ENCODE assay signal across 2 cellular contexts in the genomic region with DNA sequence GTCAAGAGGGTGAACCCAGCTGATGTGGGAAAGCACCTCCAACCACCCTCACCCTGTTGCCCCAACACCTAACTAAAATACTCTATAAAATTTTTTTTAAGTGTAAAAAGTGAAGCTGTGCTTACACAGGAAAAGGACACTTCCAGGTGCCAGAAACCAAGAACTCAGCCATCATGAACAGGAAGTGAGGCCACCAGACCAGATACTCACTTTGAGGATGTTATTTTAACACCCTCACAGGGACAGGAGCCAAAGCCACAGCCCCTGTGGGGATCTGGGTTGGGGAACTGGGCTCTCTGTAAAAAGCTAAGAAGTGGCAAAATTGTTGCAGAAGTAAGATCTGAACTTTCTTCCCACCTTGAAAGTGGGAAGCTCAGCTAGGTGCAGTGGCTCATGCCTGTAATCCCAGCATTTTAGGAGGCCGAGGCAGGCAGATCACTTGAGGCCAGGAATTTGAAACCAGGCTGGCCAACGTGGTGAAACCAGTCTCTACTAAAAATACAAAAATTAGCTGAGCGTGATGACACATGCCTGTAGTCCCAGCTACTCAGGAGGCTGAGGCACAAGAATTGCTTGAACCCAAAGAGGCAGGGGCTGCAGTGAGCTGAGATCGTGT.
TF ChIP-seq lines count a peak whose summit lies in the region.

No MANE protein-coding gene starts in this region.

TF ChIP-seq in HEK293T, 16 proteins besides CTCF, POLR2A, EP300 and RAD21 (continued from another document):
- TF ChIP-seq CTBP1 (IDR thresholded peaks at IDR 0.05; ENCODE audit: borderline replicate concordance) (no peak), HDGF (IDR thresholded peaks at IDR 0.05; ENCODE audit: borderline replicate concordance) (no peak), SP1 (IDR thresholded peaks at IDR 0.05) (no peak)

TF ChIP-seq in GM23338, 12 proteins besides CTCF, POLR2A, EP300 and RAD21 (continued from another document):
- TF ChIP-seq, protein P1, sequence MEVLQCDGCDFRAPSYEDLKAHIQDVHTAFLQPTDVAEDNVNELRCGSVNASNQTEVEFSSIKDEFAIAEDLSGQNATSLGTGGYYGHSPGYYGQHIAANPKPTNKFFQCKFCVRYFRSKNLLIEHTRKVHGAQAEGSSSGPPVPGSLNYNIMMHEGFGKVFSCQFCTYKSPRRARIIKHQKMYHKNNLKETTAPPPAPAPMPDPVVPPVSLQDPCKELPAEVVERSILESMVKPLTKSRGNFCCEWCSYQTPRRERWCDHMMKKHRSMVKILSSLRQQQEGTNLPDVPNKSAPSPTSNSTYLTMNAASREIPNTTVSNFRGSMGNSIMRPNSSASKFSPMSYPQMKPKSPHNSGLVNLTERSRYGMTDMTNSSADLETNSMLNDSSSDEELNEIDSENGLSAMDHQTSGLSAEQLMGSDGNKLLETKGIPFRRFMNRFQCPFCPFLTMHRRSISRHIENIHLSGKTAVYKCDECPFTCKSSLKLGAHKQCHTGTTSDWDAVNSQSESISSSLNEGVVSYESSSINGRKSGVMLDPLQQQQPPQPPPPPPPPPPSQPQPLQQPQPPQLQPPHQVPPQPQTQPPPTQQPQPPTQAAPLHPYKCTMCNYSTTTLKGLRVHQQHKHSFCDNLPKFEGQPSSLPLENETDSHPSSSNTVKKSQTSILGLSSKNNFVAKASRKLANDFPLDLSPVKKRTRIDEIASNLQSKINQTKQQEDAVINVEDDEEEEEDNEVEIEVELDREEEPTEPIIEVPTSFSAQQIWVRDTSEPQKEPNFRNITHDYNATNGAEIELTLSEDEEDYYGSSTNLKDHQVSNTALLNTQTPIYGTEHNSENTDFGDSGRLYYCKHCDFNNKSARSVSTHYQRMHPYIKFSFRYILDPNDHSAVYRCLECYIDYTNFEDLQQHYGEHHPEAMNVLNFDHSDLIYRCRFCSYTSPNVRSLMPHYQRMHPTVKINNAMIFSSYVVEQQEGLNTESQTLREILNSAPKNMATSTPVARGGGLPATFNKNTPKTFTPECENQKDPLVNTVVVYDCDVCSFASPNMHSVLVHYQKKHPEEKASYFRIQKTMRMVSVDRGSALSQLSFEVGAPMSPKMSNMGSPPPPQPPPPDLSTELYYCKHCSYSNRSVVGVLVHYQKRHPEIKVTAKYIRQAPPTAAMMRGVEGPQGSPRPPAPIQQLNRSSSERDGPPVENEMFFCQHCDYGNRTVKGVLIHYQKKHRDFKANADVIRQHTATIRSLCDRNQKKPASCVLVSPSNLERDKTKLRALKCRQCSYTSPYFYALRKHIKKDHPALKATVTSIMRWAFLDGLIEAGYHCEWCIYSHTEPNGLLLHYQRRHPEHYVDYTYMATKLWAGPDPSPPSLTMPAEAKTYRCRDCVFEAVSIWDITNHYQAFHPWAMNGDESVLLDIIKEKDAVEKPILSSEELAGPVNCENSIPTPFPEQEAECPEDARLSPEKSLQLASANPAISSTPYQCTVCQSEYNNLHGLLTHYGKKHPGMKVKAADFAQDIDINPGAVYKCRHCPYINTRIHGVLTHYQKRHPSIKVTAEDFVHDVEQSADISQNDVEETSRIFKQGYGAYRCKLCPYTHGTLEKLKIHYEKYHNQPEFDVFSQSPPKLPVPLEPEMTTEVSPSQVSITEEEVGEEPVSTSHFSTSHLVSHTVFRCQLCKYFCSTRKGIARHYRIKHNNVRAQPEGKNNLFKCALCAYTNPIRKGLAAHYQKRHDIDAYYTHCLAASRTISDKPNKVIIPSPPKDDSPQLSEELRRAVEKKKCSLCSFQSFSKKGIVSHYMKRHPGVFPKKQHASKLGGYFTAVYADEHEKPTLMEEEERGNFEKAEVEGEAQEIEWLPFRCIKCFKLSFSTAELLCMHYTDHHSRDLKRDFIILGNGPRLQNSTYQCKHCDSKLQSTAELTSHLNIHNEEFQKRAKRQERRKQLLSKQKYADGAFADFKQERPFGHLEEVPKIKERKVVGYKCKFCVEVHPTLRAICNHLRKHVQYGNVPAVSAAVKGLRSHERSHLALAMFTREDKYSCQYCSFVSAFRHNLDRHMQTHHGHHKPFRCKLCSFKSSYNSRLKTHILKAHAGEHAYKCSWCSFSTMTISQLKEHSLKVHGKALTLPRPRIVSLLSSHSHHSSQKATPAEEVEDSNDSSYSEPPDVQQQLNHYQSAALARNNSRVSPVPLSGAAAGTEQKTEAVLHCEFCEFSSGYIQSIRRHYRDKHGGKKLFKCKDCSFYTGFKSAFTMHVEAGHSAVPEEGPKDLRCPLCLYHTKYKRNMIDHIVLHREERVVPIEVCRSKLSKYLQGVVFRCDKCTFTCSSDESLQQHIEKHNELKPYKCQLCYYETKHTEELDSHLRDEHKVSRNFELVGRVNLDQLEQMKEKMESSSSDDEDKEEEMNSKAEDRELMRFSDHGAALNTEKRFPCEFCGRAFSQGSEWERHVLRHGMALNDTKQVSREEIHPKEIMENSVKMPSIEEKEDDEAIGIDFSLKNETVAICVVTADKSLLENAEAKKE (CRISPR knock-in tag; IDR thresholded peaks at IDR 0.05) = no peak
- no peak for TF ChIP-seq EZH2 (IDR thresholded peaks at IDR 0.05; ENCODE audit: low read depth, unreplicated experiment)
- no peak for TF ChIP-seq STAT1 (IDR thresholded peaks at IDR 0.05; ENCODE audit: unreplicated experiment)
- TF ChIP-seq EZH2phosphoT487 (IDR thresholded peaks at IDR 0.05; ENCODE audit: unreplicated experiment) = no peak
- no peak for TF ChIP-seq NANOG (IDR thresholded peaks at IDR 0.05; ENCODE audit: borderline replicate concordance)
- TF ChIP-seq, protein P2, sequence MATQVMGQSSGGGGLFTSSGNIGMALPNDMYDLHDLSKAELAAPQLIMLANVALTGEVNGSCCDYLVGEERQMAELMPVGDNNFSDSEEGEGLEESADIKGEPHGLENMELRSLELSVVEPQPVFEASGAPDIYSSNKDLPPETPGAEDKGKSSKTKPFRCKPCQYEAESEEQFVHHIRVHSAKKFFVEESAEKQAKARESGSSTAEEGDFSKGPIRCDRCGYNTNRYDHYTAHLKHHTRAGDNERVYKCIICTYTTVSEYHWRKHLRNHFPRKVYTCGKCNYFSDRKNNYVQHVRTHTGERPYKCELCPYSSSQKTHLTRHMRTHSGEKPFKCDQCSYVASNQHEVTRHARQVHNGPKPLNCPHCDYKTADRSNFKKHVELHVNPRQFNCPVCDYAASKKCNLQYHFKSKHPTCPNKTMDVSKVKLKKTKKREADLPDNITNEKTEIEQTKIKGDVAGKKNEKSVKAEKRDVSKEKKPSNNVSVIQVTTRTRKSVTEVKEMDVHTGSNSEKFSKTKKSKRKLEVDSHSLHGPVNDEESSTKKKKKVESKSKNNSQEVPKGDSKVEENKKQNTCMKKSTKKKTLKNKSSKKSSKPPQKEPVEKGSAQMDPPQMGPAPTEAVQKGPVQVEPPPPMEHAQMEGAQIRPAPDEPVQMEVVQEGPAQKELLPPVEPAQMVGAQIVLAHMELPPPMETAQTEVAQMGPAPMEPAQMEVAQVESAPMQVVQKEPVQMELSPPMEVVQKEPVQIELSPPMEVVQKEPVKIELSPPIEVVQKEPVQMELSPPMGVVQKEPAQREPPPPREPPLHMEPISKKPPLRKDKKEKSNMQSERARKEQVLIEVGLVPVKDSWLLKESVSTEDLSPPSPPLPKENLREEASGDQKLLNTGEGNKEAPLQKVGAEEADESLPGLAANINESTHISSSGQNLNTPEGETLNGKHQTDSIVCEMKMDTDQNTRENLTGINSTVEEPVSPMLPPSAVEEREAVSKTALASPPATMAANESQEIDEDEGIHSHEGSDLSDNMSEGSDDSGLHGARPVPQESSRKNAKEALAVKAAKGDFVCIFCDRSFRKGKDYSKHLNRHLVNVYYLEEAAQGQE (IDR thresholded peaks at IDR 0.05; ENCODE audit: unreplicated experiment) = no peak
- no peak for TF ChIP-seq ZNF114 (CRISPR knock-in tag; IDR thresholded peaks at IDR 0.05)
- TF ChIP-seq JUNB (IDR thresholded peaks at IDR 0.05; ENCODE audit: unreplicated experiment) = no peak
- TF ChIP-seq CREB1 (CRISPR knock-in tag; IDR thresholded peaks at IDR 0.05; ENCODE audit: low read depth) = no peak
- TF ChIP-seq, protein P3, sequence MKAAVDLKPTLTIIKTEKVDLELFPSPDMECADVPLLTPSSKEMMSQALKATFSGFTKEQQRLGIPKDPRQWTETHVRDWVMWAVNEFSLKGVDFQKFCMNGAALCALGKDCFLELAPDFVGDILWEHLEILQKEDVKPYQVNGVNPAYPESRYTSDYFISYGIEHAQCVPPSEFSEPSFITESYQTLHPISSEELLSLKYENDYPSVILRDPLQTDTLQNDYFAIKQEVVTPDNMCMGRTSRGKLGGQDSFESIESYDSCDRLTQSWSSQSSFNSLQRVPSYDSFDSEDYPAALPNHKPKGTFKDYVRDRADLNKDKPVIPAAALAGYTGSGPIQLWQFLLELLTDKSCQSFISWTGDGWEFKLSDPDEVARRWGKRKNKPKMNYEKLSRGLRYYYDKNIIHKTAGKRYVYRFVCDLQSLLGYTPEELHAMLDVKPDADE (IDR thresholded peaks at IDR 0.05) = no peak
- TF ChIP-seq POLR2AphosphoS5 (IDR thresholded peaks at IDR 0.05; ENCODE audit: low read depth) = no peak
